Comparison of ENCODE assay signal across 1 cellular context in genomic region chr1:18462517-18462916, GRCh38. TPM values are rescaled to one million over a fixed set of nuclear protein-coding genes. Genes with fewer than 3 reads are reported as not detected.
"Had no signal": no experiment of that assay in that cellular context is flagged by ENCODE, and none has a peak within 500 bp of the region (broad histone marks: within the 10 kb centered on the region; RNA-seq: fewer than 3 reads in every experiment).

No MANE protein-coding gene starts in this region.

RNA-seq across cellular contexts. Expression of gene KLHDC7A, which starts 18.2 kb away (rescaled TPM):
- total RNA-seq: GM12878 had no signal
- polyA plus RNA-seq: GM12878 had no signal
